In the genomic region with DNA sequence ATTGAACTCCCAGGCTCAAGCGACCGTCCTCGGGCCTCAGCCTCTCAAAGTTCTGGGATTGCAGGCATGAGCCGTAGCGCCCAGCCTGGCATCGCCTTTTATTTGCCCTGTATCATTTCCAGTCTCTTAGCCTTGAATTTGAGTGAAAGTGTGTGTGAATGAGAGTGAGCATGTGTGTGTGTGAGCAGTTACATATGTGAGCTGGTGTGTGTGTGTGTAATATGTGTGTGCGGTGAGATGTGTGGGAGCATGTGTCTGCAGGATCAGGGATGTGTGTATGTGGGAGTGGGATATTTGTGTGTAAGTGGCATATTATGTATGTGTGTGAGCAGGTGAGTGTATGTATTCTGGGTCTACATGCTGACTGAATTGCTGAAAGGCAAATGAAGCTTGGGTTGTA, we compare ENCODE assay signal across 1 cellular context.
TF ChIP-seq lines count a peak whose summit lies in the region.

No MANE protein-coding gene starts in this region.

TF ChIP-seq in GM23338, 12 proteins besides CTCF, POLR2A, EP300 and RAD21:
- no peak for TF ChIP-seq ZNF114 (CRISPR knock-in tag; IDR thresholded peaks at IDR 0.05)
- TF ChIP-seq ZNF462 (CRISPR knock-in tag; IDR thresholded peaks at IDR 0.05) = no peak
- TF ChIP-seq EZH2 (IDR thresholded peaks at IDR 0.05; ENCODE audit: low read depth, unreplicated experiment) = no peak
- TF ChIP-seq, protein P1, sequence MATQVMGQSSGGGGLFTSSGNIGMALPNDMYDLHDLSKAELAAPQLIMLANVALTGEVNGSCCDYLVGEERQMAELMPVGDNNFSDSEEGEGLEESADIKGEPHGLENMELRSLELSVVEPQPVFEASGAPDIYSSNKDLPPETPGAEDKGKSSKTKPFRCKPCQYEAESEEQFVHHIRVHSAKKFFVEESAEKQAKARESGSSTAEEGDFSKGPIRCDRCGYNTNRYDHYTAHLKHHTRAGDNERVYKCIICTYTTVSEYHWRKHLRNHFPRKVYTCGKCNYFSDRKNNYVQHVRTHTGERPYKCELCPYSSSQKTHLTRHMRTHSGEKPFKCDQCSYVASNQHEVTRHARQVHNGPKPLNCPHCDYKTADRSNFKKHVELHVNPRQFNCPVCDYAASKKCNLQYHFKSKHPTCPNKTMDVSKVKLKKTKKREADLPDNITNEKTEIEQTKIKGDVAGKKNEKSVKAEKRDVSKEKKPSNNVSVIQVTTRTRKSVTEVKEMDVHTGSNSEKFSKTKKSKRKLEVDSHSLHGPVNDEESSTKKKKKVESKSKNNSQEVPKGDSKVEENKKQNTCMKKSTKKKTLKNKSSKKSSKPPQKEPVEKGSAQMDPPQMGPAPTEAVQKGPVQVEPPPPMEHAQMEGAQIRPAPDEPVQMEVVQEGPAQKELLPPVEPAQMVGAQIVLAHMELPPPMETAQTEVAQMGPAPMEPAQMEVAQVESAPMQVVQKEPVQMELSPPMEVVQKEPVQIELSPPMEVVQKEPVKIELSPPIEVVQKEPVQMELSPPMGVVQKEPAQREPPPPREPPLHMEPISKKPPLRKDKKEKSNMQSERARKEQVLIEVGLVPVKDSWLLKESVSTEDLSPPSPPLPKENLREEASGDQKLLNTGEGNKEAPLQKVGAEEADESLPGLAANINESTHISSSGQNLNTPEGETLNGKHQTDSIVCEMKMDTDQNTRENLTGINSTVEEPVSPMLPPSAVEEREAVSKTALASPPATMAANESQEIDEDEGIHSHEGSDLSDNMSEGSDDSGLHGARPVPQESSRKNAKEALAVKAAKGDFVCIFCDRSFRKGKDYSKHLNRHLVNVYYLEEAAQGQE (IDR thresholded peaks at IDR 0.05; ENCODE audit: unreplicated experiment) = no peak
- no peak for TF ChIP-seq EZH2phosphoT487 (IDR thresholded peaks at IDR 0.05; ENCODE audit: unreplicated experiment)
- TF ChIP-seq, protein P2, sequence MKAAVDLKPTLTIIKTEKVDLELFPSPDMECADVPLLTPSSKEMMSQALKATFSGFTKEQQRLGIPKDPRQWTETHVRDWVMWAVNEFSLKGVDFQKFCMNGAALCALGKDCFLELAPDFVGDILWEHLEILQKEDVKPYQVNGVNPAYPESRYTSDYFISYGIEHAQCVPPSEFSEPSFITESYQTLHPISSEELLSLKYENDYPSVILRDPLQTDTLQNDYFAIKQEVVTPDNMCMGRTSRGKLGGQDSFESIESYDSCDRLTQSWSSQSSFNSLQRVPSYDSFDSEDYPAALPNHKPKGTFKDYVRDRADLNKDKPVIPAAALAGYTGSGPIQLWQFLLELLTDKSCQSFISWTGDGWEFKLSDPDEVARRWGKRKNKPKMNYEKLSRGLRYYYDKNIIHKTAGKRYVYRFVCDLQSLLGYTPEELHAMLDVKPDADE (IDR thresholded peaks at IDR 0.05) = no peak
- no peak for TF ChIP-seq STAT1 (IDR thresholded peaks at IDR 0.05; ENCODE audit: unreplicated experiment)
- no peak for TF ChIP-seq JUNB (IDR thresholded peaks at IDR 0.05; ENCODE audit: unreplicated experiment)
- TF ChIP-seq ZNF331 (CRISPR knock-in tag; IDR thresholded peaks at IDR 0.05; ENCODE audit: low read depth) = no peak
- TF ChIP-seq POLR2AphosphoS5 (IDR thresholded peaks at IDR 0.05; ENCODE audit: low read depth) = no peak
- no peak for TF ChIP-seq NANOG (IDR thresholded peaks at IDR 0.05; ENCODE audit: borderline replicate concordance)
- TF ChIP-seq CREB1 (CRISPR knock-in tag; IDR thresholded peaks at IDR 0.05; ENCODE audit: low read depth) = no peak
